ENCODE assay signal across 1 cellular context in genomic region chr12:76480800-76481199, GRCh38.
TF ChIP-seq lines count a peak whose summit lies in the region.

No MANE protein-coding gene starts in this region.

TF ChIP-seq in GM12878, 131 proteins besides CTCF, POLR2A, EP300 and RAD21 (continued from another document):
- TF ChIP-seq EGR1 (IDR thresholded peaks at IDR 0.05; ENCODE audit: borderline replicate concordance in 1 of 2, low read depth in 2 of 2, low read length in 2 of 2) (no peak), CREM (IDR thresholded peaks at IDR 0.05; ENCODE audit: low read depth) (no peak), MTA3 (IDR thresholded peaks at IDR 0.05; ENCODE audit: borderline replicate concordance, low read length) (no peak), MYC (IDR thresholded peaks at IDR 0.05; ENCODE audit: insufficient read depth, insufficient read length, insufficient replicate concordance, low read length, severe bottlenecking) (no peak), PKNOX1 (IDR thresholded peaks at IDR 0.05) (no peak), ZZZ3 (IDR thresholded peaks at IDR 0.05; ENCODE audit: control insufficient read depth, insufficient read length, low read depth) (no peak), MLLT1 (IDR thresholded peaks at IDR 0.05) (no peak), ZNF217 (IDR thresholded peaks at IDR 0.05) (no peak)
